ENCODE assay signal across 15 cellular contexts in genomic region chr13:32039056-32039455, GRCh38.
"Had no signal": no experiment of that assay in that cellular context is flagged by ENCODE, and none has a peak within 500 bp of the region (broad histone marks: within the 10 kb centered on the region; RNA-seq: fewer than 3 reads in every experiment).

No MANE protein-coding gene starts in this region.

- H3K9me3 Mint-ChIP-seq: stimulated activated memory B cell treated with anti-CD40 and anti-IgM and Interleukin-4, amounts not matched to agents 10 μg/mL and 1 μg/mL and 100 μg/mL, for 72 hours; WTC11 had no signal

- H3K4me3 ChIP-seq: dorsolateral prefrontal cortex, esophagus muscularis mucosa, right atrium auricular region, SK-N-MC, spleen had no signal

- H3K36me3 Mint-ChIP-seq: stimulated activated memory B cell treated with anti-CD40 and anti-IgM and Interleukin-4, amounts not matched to agents 10 μg/mL and 1 μg/mL and 100 μg/mL, for 72 hours; WTC11 had no signal

- H3K27me3 ChIP-seq: esophagus muscularis mucosa, foreskin keratinocyte, right atrium auricular region had no signal

- DNase-seq: activated CD4-positive, alpha-beta T cell treated with anti-CD3 and anti-CD28 coated beads, Interleukin-2, amount 50 U/mL, for 1 hour; activated naive CD4-positive, alpha-beta T cell treated with anti-CD3 and anti-CD28 coated beads, Interleukin-2, amount 50 U/mL, for 16 hours; activated T-cell treated with anti-CD3 and anti-CD28 coated beads for 4 hours; amygdala; dorsolateral prefrontal cortex; foreskin keratinocyte; spleen; stimulated activated CD4-positive, alpha-beta T cell treated with anti-CD3 and anti-CD28 coated beads, Interleukin-1b, Interleukin-23, amount 100 ng/mL, for 48 hours; T-helper 1 cell had no signal

- H3K36me3 ChIP-seq: right atrium auricular region had no signal

- H3K9me3 ChIP-seq: esophagus muscularis mucosa, right atrium auricular region, spleen had no signal

- H3K4me1 ChIP-seq: foreskin keratinocyte had no signal

- H3K4me3 Mint-ChIP-seq: stimulated activated memory B cell treated with anti-CD40 and anti-IgM and Interleukin-4, amounts not matched to agents 10 μg/mL and 1 μg/mL and 100 μg/mL, for 72 hours; WTC11 had no signal

- H3K27ac Mint-ChIP-seq: stimulated activated memory B cell treated with anti-CD40 and anti-IgM and Interleukin-4, amounts not matched to agents 10 μg/mL and 1 μg/mL and 100 μg/mL, for 72 hours; WTC11 had no signal

- H3K27ac ChIP-seq: foreskin keratinocyte, right atrium auricular region, SK-N-MC had no signal

- ATAC-seq: foreskin keratinocyte; left lobe of liver; stimulated activated memory B cell treated with anti-CD40 and anti-IgM and Interleukin-4, amounts not matched to agents 10 μg/mL and 1 μg/mL and 100 μg/mL, for 72 hours; WTC11 had no signal
